In genomic region chr15:82331576-82332304, GRCh38 we compare ENCODE assay signal across 8 cellular contexts. TPM values are rescaled to one million over a fixed set of nuclear protein-coding genes. Genes with fewer than 3 reads are reported as not detected.
DNase-seq lines count a peak whose midpoint lies in the region; ATAC-seq lines count a peak whose summit lies in the region.
"Not testable (repeated sequence)": the region's sequence is repeated elsewhere in the genome, so short reads cannot be mapped to it uniquely, and the experiment has no call there.

No MANE protein-coding gene starts in this region.

- H3K36me3 ChIP-seq in CD4-positive, CD25-positive, alpha-beta regulatory T cell (ENCODE audit: control insufficient read depth, insufficient read depth, low read length) = not testable (repeated sequence)

- peak; percentile 80 to 90 for ATAC-seq in CD4-positive, CD25-positive, alpha-beta regulatory T cell (ENCODE audit: low read depth in 2 of 2)
- ATAC-seq in GM19351 (IDR thresholded peaks at IDR 0.05; ENCODE audit: unreplicated experiment) = peak; percentile 73
- ATAC-seq in GM21619 (IDR thresholded peaks at IDR 0.05; ENCODE audit: unreplicated experiment) = peak; percentile 67
- peak; percentile 54 for ATAC-seq in HG03103 (IDR thresholded peaks at IDR 0.05; ENCODE audit: low read depth, unreplicated experiment)
- peak; percentile 81 to 96 (median 89) for ATAC-seq in T-cell (replicated peaks in 1 of 4)
- ATAC-seq in activated T-cell treated with anti-CD3 and anti-CD28 coated beads, Interleukin-2, amount 50 U/mL, for 72 hours (replicated peaks in 1 of 2) = peak; percentile 46 to 63
- not testable (repeated sequence) for ATAC-seq in Right ventricle myocardium superior (ENCODE audit: poor library complexity)
- ATAC-seq in stimulated activated memory B cell treated with anti-CD40 and anti-IgM and Interleukin-4, amounts not matched to agents 10 μg/mL and 1 μg/mL and 100 μg/mL, for 72 hours = peak; percentile 37

- H3K27ac ChIP-seq in CD4-positive, CD25-positive, alpha-beta regulatory T cell (ENCODE audit: insufficient read depth, low read length, poor library complexity, severe bottlenecking) = not testable (repeated sequence)

- POLR2A ChIA-PET in T-cell (lab: Charles Lee) = not testable (repeated sequence)

- H3K9me3 ChIP-seq in CD4-positive, CD25-positive, alpha-beta regulatory T cell (ENCODE audit: control insufficient read depth in 2 of 2, low read length in 2 of 2) = not testable (repeated sequence)

- not testable (repeated sequence) for H3K9me3 Mint-ChIP-seq in CD4-positive, CD25-positive, alpha-beta regulatory T cell; T-cell; activated T-cell treated with anti-CD3 and anti-CD28 coated beads, Interleukin-2, amount 50 U/mL, for 72 hours; stimulated activated memory B cell treated with anti-CD40 and anti-IgM and Interleukin-4, amounts not matched to agents 10 μg/mL and 1 μg/mL and 100 μg/mL, for 72 hours

- CTCF ChIA-PET in T-cell (lab: Charles Lee) = not testable (repeated sequence)

- H3K4me3 Mint-ChIP-seq in CD4-positive, CD25-positive, alpha-beta regulatory T cell; T-cell; activated T-cell treated with anti-CD3 and anti-CD28 coated beads, Interleukin-2, amount 50 U/mL, for 72 hours; stimulated activated memory B cell treated with anti-CD40 and anti-IgM and Interleukin-4, amounts not matched to agents 10 μg/mL and 1 μg/mL and 100 μg/mL, for 72 hours: not testable (repeated sequence)

- not testable (repeated sequence) for H3K4me1 Mint-ChIP-seq in CD4-positive, CD25-positive, alpha-beta regulatory T cell; activated T-cell treated with anti-CD3 and anti-CD28 coated beads, Interleukin-2, amount 50 U/mL, for 72 hours (ENCODE audit: low read depth); stimulated activated memory B cell treated with anti-CD40 and anti-IgM and Interleukin-4, amounts not matched to agents 10 μg/mL and 1 μg/mL and 100 μg/mL, for 72 hours
- peaks cover 0 to 14% (median 12%) of the 10 kb centered on the region in 3 donors for H3K4me1 Mint-ChIP-seq in T-cell

- not testable (repeated sequence) for H3K27me3 ChIP-seq in CD4-positive, CD25-positive, alpha-beta regulatory T cell (ENCODE audit: control insufficient read depth, insufficient read depth, low read length)

- H3K27ac Mint-ChIP-seq in CD4-positive, CD25-positive, alpha-beta regulatory T cell; T-cell; activated T-cell treated with anti-CD3 and anti-CD28 coated beads, Interleukin-2, amount 50 U/mL, for 72 hours; stimulated activated memory B cell treated with anti-CD40 and anti-IgM and Interleukin-4, amounts not matched to agents 10 μg/mL and 1 μg/mL and 100 μg/mL, for 72 hours: not testable (repeated sequence)

- H3K4me3 ChIP-seq in CD4-positive, CD25-positive, alpha-beta regulatory T cell (ENCODE audit: low read depth, low read length) = not testable (repeated sequence)

- H3K36me3 Mint-ChIP-seq in CD4-positive, CD25-positive, alpha-beta regulatory T cell; T-cell; activated T-cell treated with anti-CD3 and anti-CD28 coated beads, Interleukin-2, amount 50 U/mL, for 72 hours (ENCODE audit: insufficient read depth in 2 of 2); stimulated activated memory B cell treated with anti-CD40 and anti-IgM and Interleukin-4, amounts not matched to agents 10 μg/mL and 1 μg/mL and 100 μg/mL, for 72 hours: not testable (repeated sequence)

- not testable (repeated sequence) for H3K27me3 Mint-ChIP-seq in CD4-positive, CD25-positive, alpha-beta regulatory T cell; T-cell; activated T-cell treated with anti-CD3 and anti-CD28 coated beads, Interleukin-2, amount 50 U/mL, for 72 hours (ENCODE audit: low read depth); stimulated activated memory B cell treated with anti-CD40 and anti-IgM and Interleukin-4, amounts not matched to agents 10 μg/mL and 1 μg/mL and 100 μg/mL, for 72 hours

- not testable (repeated sequence) for H3K4me1 ChIP-seq in CD4-positive, CD25-positive, alpha-beta regulatory T cell (ENCODE audit: control insufficient read depth, insufficient read depth, low read length, poor library complexity, severe bottlenecking)

- DNase-seq in CD4-positive, CD25-positive, alpha-beta regulatory T cell = peak in 1 of 3 donors; percentile 6
- DNase-seq in T-cell (peak in 6 of 34 experiments; percentile 6 to 22 (median 11)), Right ventricle myocardium superior (peak; percentile 9)
- DNase-seq in activated T-cell treated with anti-CD3 and anti-CD28 coated beads, Interleukin-2, amount 50 U/mL, for 72 hours = not testable (repeated sequence)

- intact Hi-C loops in Right ventricle myocardium superior (cut with DNase I) = not testable (repeated sequence)

RNA-seq across cellular contexts. Expression of gene GOLGA6L10, which starts 17.5 kb away (rescaled TPM):
- 2.3 TPM for total RNA-seq in CD4-positive, CD25-positive, alpha-beta regulatory T cell
- polyA plus RNA-seq in CD4-positive, CD25-positive, alpha-beta regulatory T cell = under 1 TPM in 3 of 4 donors, not detected in 1; 0.06 to 0.15 (median 0.08) TPM
- total RNA-seq in T-cell = 1 to 10 TPM in 4 of 5 donors, under 1 TPM in 1; 0.72 to 3.0 (median 2.1) TPM
- total RNA-seq in activated T-cell treated with anti-CD3 and anti-CD28 coated beads, Interleukin-2, amount 50 U/mL, for 72 hours = 1 to 10 TPM; 2.5 to 2.6 TPM
- total RNA-seq in Right ventricle myocardium superior = 0.11 TPM
